Comparison of ENCODE assay signal across 2 cellular contexts in the genomic region with DNA sequence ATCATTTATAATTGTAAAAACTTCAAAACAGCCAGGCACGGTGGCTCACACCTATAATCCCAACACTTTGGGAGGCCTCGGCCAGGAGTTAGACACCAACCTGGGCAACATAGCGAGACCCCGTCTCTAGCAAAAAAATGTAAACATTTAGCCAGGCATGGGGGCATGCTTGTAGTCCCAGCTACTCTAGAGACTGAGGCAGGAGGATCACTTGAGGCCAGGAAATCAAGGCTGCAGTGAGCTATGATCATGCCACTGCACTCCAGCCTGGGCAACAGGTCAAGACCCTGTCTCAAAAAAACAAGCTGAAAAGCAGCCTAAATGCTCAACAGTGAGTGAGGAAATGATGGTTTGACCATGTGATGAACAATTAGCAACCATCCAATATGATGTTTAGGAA.
TF ChIP-seq lines count a peak whose summit lies in the region.

No MANE protein-coding gene starts in this region.

TF ChIP-seq in HEK293, 187 proteins besides CTCF, POLR2A, EP300 and RAD21:
- TF ChIP-seq ZNF121 (tag by site-specific recombination; IDR thresholded peaks at IDR 0.05), result peak; percentile 91
- TF ChIP-seq, protein P1, sequence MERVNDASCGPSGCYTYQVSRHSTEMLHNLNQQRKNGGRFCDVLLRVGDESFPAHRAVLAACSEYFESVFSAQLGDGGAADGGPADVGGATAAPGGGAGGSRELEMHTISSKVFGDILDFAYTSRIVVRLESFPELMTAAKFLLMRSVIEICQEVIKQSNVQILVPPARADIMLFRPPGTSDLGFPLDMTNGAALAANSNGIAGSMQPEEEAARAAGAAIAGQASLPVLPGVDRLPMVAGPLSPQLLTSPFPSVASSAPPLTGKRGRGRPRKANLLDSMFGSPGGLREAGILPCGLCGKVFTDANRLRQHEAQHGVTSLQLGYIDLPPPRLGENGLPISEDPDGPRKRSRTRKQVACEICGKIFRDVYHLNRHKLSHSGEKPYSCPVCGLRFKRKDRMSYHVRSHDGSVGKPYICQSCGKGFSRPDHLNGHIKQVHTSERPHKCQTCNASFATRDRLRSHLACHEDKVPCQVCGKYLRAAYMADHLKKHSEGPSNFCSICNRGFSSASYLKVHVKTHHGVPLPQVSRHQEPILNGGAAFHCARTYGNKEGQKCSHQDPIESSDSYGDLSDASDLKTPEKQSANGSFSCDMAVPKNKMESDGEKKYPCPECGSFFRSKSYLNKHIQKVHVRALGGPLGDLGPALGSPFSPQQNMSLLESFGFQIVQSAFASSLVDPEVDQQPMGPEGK (tag by site-specific recombination; IDR thresholded peaks at IDR 0.05), result no peak
- TF ChIP-seq ZNF776 (tag by site-specific recombination; IDR thresholded peaks at IDR 0.05; ENCODE audit: borderline replicate concordance), result no peak
- no peak for TF ChIP-seq ZNF48 (tag by site-specific recombination; IDR thresholded peaks at IDR 0.05)
- TF ChIP-seq, protein P2, sequence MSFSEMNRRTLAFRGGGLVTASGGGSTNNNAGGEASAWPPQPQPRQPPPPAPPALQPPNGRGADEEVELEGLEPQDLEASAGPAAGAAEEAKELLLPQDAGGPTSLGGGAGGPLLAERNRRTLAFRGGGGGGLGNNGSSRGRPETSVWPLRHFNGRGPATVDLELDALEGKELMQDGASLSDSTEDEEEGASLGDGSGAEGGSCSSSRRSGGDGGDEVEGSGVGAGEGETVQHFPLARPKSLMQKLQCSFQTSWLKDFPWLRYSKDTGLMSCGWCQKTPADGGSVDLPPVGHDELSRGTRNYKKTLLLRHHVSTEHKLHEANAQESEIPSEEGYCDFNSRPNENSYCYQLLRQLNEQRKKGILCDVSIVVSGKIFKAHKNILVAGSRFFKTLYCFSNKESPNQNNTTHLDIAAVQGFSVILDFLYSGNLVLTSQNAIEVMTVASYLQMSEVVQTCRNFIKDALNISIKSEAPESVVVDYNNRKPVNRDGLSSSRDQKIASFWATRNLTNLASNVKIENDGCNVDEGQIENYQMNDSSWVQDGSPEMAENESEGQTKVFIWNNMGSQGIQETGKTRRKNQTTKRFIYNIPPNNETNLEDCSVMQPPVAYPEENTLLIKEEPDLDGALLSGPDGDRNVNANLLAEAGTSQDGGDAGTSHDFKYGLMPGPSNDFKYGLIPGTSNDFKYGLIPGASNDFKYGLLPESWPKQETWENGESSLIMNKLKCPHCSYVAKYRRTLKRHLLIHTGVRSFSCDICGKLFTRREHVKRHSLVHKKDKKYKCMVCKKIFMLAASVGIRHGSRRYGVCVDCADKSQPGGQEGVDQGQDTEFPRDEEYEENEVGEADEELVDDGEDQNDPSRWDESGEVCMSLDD (tag by site-specific recombination; IDR thresholded peaks at IDR 0.05), result no peak
- TF ChIP-seq ZNF311 (tag by site-specific recombination; IDR thresholded peaks at IDR 0.05; ENCODE audit: borderline replicate concordance), result no peak

TF ChIP-seq in K562, 482 proteins besides CTCF, POLR2A, EP300 and RAD21:
- TF ChIP-seq ZNF121 (CRISPR knock-in tag; conservative IDR thresholded peaks at IDR 0.05) (peak; percentile 81), ZNF12 (CRISPR knock-in tag; IDR thresholded peaks at IDR 0.05) (no peak)
